ENCODE assay signal across 21 cellular contexts in the genomic region with DNA sequence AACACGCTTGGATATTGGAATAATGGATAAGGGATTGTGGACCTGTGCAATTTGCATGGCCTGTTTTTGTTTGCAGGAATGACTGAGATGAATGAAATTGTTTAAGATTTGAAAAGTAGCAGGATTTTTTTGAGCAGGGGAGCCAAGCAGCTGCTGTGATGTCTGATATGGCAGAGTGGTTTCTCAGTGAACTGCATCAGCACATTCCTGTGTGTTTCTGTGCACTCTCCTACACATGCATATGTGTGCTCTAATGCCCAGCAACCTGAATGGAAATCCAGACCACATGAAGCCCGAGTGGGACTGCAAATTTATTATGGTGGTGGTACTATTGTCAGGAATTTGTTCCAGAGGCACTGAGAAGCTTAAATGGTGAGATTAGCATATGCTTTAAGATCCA.
DNase-seq lines count a peak whose midpoint lies in the region; ATAC-seq, FAIRE-seq and TF ChIP-seq lines count a peak whose summit lies in the region.
"Had no signal": no experiment of that assay in that cellular context is flagged by ENCODE, and none has a peak within 500 bp of the region (broad histone marks: within the 10 kb centered on the region; RNA-seq: fewer than 3 reads in every experiment).

No MANE protein-coding gene starts in this region.

- H3K4me1 Mint-ChIP-seq in nephron progenitor cell = peaks cover 10% of the 10 kb centered on the region
- H3K4me1 Mint-ChIP-seq: activated naive CD8-positive, alpha-beta T cell treated with anti-CD3 and anti-CD28 coated beads, Interleukin-2, amount 10 ng/mL, durations not matched to agents 7 days and 5 days had no signal

- H3K36me3 Mint-ChIP-seq in nephron progenitor cell (ENCODE audit: low read depth) = no peaks in the 10 kb centered on the region
- H3K36me3 Mint-ChIP-seq: activated naive CD8-positive, alpha-beta T cell treated with anti-CD3 and anti-CD28 coated beads, Interleukin-2, amount 10 ng/mL, durations not matched to agents 7 days and 5 days; mesothelial cell of epicardium; type B pancreatic cell had no signal

- H3K27me3 Mint-ChIP-seq in nephron progenitor cell (ENCODE audit: low read depth, poor library complexity) = peaks cover 6% of the 10 kb centered on the region
- H3K27me3 Mint-ChIP-seq: type B pancreatic cell had no signal

- no peaks in the 10 kb centered on the region for H3K9me3 Mint-ChIP-seq in nephron progenitor cell
- H3K9me3 Mint-ChIP-seq: activated naive CD8-positive, alpha-beta T cell treated with anti-CD3 and anti-CD28 coated beads, Interleukin-2, amount 10 ng/mL, durations not matched to agents 7 days and 5 days; mesothelial cell of epicardium; type B pancreatic cell had no signal

- no peak overlapping the region for H3K4me3 ChIP-seq in fibroblast of pulmonary artery (replicated peaks; ENCODE audit: low read depth, low read length)
- H3K4me3 ChIP-seq: breast epithelium had no signal

- no peak overlapping the region for H3K4me3 Mint-ChIP-seq in nephron progenitor cell
- H3K4me3 Mint-ChIP-seq: activated naive CD8-positive, alpha-beta T cell treated with anti-CD3 and anti-CD28 coated beads, Interleukin-2, amount 10 ng/mL, durations not matched to agents 7 days and 5 days; mesothelial cell of epicardium; type B pancreatic cell had no signal

- no peak for TF ChIP-seq CTCF in fibroblast of pulmonary artery (IDR thresholded peaks at IDR 0.05; ENCODE audit: low read length, missing control alignments)
- TF ChIP-seq CTCF in nephron progenitor cell (IDR thresholded peaks at IDR 0.05) = no peak

- FAIRE-seq in RCC 7860 (lab: Jason Lieb, UNC) = peak; percentile 59

- no peak for ATAC-seq in GM18519 (IDR thresholded peaks at IDR 0.05; ENCODE audit: low FRiP score, unreplicated experiment)
- ATAC-seq: left lobe of liver had no signal

- H3K27ac Mint-ChIP-seq in nephron progenitor cell = no peak overlapping the region
- H3K27ac Mint-ChIP-seq: activated naive CD8-positive, alpha-beta T cell treated with anti-CD3 and anti-CD28 coated beads, Interleukin-2, amount 10 ng/mL, durations not matched to agents 7 days and 5 days; mesothelial cell of epicardium; type B pancreatic cell had no signal

- DNase-seq in EL (peak; percentile 3), RCC 7860 (ENCODE audit: low spot score) (peak; percentile 30), fibroblast of pulmonary artery (ENCODE audit: low read depth) (peak; percentile 37), nephron progenitor cell (peak; percentile 5), NCI-H748 treated with DMSO at 0.1 percent for 48 hours (lab: John Stamatoyannopoulos, UW) (no peak), superior temporal gyrus (ENCODE audit: extremely low spot score) (no peak), 8988T (no peak)
- DNase-seq: activated CD4-positive, alpha-beta T cell treated with anti-CD3 and anti-CD28 coated beads, Interleukin-2, amount 50 U/mL, for 1 hour; activated naive CD8-positive, alpha-beta T cell treated with anti-CD3 and anti-CD28 coated beads, Interleukin-2, amount 10 ng/mL, durations not matched to agents 7 days and 5 days; AML-193; DND-41; foreskin melanocyte; NCI-H1092 treated with DMSO at 0.1 percent for 48 hours; NCI-H524 treated with DMSO at 0.1 percent for 48 hours; Right ventricle myocardium superior; T-helper 1 cell had no signal

Comparison
In these comparisons a context has a peak if more than half of its experiments do, and no peak if none do; other contexts are left out.
1. DNase-seq: peak in EL (single experiment), RCC 7860 (single experiment), fibroblast of pulmonary artery (single experiment) and nephron progenitor cell (single experiment); none in NCI-H748 treated with DMSO at 0.1 percent for 48 hours (single experiment), superior temporal gyrus (single experiment) and 8988T (single experiment).